ENCODE assay signal across 20 cellular contexts in the genomic region with DNA sequence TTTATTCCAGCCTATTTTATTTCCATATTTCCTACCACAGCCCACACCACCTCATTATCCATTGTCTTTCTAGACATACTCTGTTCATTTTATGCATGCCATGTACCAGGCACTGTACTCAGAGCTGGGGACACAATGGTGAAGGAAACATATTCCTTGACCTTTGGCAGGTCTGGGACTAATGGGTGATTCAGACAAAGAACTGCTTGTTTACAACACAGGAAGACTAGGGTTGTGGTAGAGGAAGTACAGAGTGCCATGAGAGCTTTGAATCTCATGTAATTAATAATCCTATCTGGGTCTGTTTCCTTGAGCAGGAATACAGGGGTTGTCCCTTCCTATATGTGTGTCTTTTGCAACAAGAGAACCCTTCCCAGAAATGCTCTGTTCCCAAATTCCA.
"Had no signal": no experiment of that assay in that cellular context is flagged by ENCODE, and none has a peak within 500 bp of the region (broad histone marks: within the 10 kb centered on the region; RNA-seq: fewer than 3 reads in every experiment).

No MANE protein-coding gene starts in this region.

- H3K4me3 ChIP-seq: SJSA1 had no signal

- DNase-seq: KBM-7, MV-4-11, NCI-H1048, NCI-H1105 treated with DMSO at 0.1 percent for 48 hours, NCI-H1417 treated with DMSO at 0.1 percent for 48 hours, NCI-H146, NCI-H1694 treated with DMSO at 0.1 percent for 48 hours, NCI-H1930, NCI-H2081, NCI-H2107, NCI-H2227 treated with DMSO at 0.1 percent for 48 hours, NCI-H524, NCI-H526 treated with DMSO at 0.1 percent for 48 hours, NCI-H774, Right ventricle myocardium superior, RPMI8226, SIG-M5, SK-N-SH had no signal

- H3K36me3 ChIP-seq: SJSA1 had no signal

- H3K9me3 ChIP-seq: SJSA1, SK-N-SH had no signal

- H3K27me3 ChIP-seq: SJSA1 had no signal

- H3K4me2 ChIP-seq: SK-N-SH had no signal

- FAIRE-seq: RCC 7860 had no signal

- H3K27ac ChIP-seq: SJSA1 had no signal

- H3K9ac ChIP-seq: SK-N-SH had no signal

- H3K4me1 ChIP-seq: SJSA1 had no signal
